In genomic region chr1:36803870-36804560, GRCh38 we compare ENCODE assay signal across 1 cellular context.
TF ChIP-seq lines count a peak whose summit lies in the region.

No MANE protein-coding gene starts in this region.

TF ChIP-seq in HEK293, 187 proteins besides CTCF, POLR2A, EP300 and RAD21 (continued from another document):
- TF ChIP-seq ZBTB49 (tag by site-specific recombination; IDR thresholded peaks at IDR 0.05; ENCODE audit: low read depth) = no peak
